In genomic region chr18:65439184-65439583, GRCh38 we compare ENCODE assay signal across 15 cellular contexts.
DNase-seq lines count a peak whose midpoint lies in the region; ATAC-seq and TF ChIP-seq lines count a peak whose summit lies in the region.
"Had no signal": no experiment of that assay in that cellular context is flagged by ENCODE, and none has a peak within 500 bp of the region (broad histone marks: within the 10 kb centered on the region; RNA-seq: fewer than 3 reads in every experiment).

No MANE protein-coding gene starts in this region.

- H3K56ac ChIP-seq in mesendoderm (ENCODE audit: low read length) = no peak overlapping the region

- no peaks in the 10 kb centered on the region for H3K9me2 ChIP-seq in MM.1S (replicated peaks; ENCODE audit: insufficient read depth, low read length)

- no peak overlapping the region for H3K9ac ChIP-seq in MM.1S (ENCODE audit: low read length)
- H3K9ac ChIP-seq in mesendoderm (ENCODE audit: low read length) = no peak overlapping the region
- H3K9ac ChIP-seq: GM23248 had no signal

- no peaks in the 10 kb centered on the region for H3F3A ChIP-seq in MM.1S (ENCODE audit: insufficient read depth, low read length)

- TF ChIP-seq POLR2A in adrenal gland (IDR thresholded peaks at IDR 0.05) = no peak

- H3K27me3 ChIP-seq in MM.1S (replicated peaks; ENCODE audit: insufficient read depth, low read length) (no peaks in the 10 kb centered on the region), adrenal gland (no peaks in the 10 kb centered on the region), mesendoderm (ENCODE audit: insufficient read depth, low read length, poor library complexity) (no peaks in the 10 kb centered on the region)
- H3K27me3 ChIP-seq: ovary had no signal

- no peak overlapping the region for H3K4me3 ChIP-seq in MM.1S (ENCODE audit: low read length)
- H3K4me3 ChIP-seq in adrenal gland = no peak overlapping the region
- no peak overlapping the region for H3K4me3 ChIP-seq in mesendoderm (ENCODE audit: low read length)
- H3K4me3 ChIP-seq: GM23248, ovary had no signal

- H4K20me1 ChIP-seq in MM.1S (ENCODE audit: insufficient read depth, low read length) = no peaks in the 10 kb centered on the region

- H2AK5ac ChIP-seq in mesendoderm (ENCODE audit: low read length) = no peak overlapping the region

- no peaks in the 10 kb centered on the region for H3K79me1 ChIP-seq in mesendoderm (ENCODE audit: low read length)

- no peak overlapping the region for H4K5ac ChIP-seq in mesendoderm (ENCODE audit: low read length)

- H3K36me3 ChIP-seq in MM.1S (replicated peaks; ENCODE audit: insufficient read depth, low read length) (no peaks in the 10 kb centered on the region), adrenal gland (replicated peaks in 1 of 2) (no peaks in the 10 kb centered on the region), mesendoderm (ENCODE audit: control insufficient read depth, insufficient read depth, low read length) (no peaks in the 10 kb centered on the region)
- H3K36me3 ChIP-seq: ovary had no signal

- H3K23ac ChIP-seq in mesendoderm (ENCODE audit: low read length) = no peak overlapping the region

- intact Hi-C loops in adrenal gland (cut with DNase I) = no loop called here
- intact Hi-C loops in sciatic nerve (cut with DNase I) = no loop called here

- no peaks in the 10 kb centered on the region for H3K27me3 Mint-ChIP-seq in T-helper 2 cell treated with Interferon-gamma antibody and Interleukin-4, amounts not matched to agents 5 μg/mL and 100 μg/mL, for 36 hours (ENCODE audit: low read depth)
- H3K27me3 Mint-ChIP-seq: CD4-positive, alpha-beta T cell had no signal

- peaks cover 35% of the 10 kb centered on the region for H3K9me3 Mint-ChIP-seq in T-helper 2 cell treated with Interferon-gamma antibody and Interleukin-4, amounts not matched to agents 5 μg/mL and 100 μg/mL, for 36 hours

- no peaks in the 10 kb centered on the region for H3K4me1 Mint-ChIP-seq in T-helper 2 cell treated with Interferon-gamma antibody and Interleukin-4, amounts not matched to agents 5 μg/mL and 100 μg/mL, for 36 hours (ENCODE audit: low read depth)

- no peak overlapping the region for H2BK120ac ChIP-seq in mesendoderm (ENCODE audit: low read depth, low read length)

- H3K4me1 ChIP-seq in MM.1S (ENCODE audit: low read length) (no peaks in the 10 kb centered on the region), adrenal gland (replicated peaks in 1 of 2) (no peaks in the 10 kb centered on the region), mesendoderm (ENCODE audit: control insufficient read depth, low read depth, low read length) (no peaks in the 10 kb centered on the region)

- WGBS in adrenal gland, 4 donors = 50 to 56% (median 50%) methylated on average over 3 of the region's 3 CpGs
- WGBS in mesendoderm (ENCODE audit: extremely low coverage, insufficient coverage, low lambda C conversion rate) = 100% methylated on average over 1 of the region's 3 CpGs

- H3K79me2 ChIP-seq in MM.1S (ENCODE audit: low read length) (no peaks in the 10 kb centered on the region), mesendoderm (ENCODE audit: control insufficient read depth, insufficient read depth, low read length) (no peaks in the 10 kb centered on the region)

- peak; percentile 31 for TF ChIP-seq CTCF in MM.1S (IDR thresholded peaks at IDR 0.05; ENCODE audit: low read length)
- peak; percentile 12 to 43 (median 22) for TF ChIP-seq CTCF in adrenal gland (IDR thresholded peaks at IDR 0.05)

- ATAC-seq in sciatic nerve = no peak

- H2AFZ ChIP-seq in MM.1S (ENCODE audit: low read length) = no peak overlapping the region
- H2AFZ ChIP-seq: GM23248 had no signal

- no peak overlapping the region for H3K18ac ChIP-seq in mesendoderm (ENCODE audit: low read length)

- no peak overlapping the region for H2BK15ac ChIP-seq in mesendoderm (replicated peaks; ENCODE audit: low read depth)

- H3K4me2 ChIP-seq in MM.1S (ENCODE audit: low read depth, low read length) (no peak overlapping the region), mesendoderm (ENCODE audit: low read length) (no peak overlapping the region)

- DNase-seq in DMS53 treated with DMSO at 0.1 percent for 48 hours (lab: John Stamatoyannopoulos, UW; ENCODE audit: unreplicated experiment) (peak; percentile 75), MM.1S (no peak), adrenal gland (no peak), mesendoderm (peak; percentile 17), epidermal melanocyte (ENCODE audit: insufficient read length, low spot score) (no peak), sciatic nerve (ENCODE audit: low spot score) (no peak)
- no peak for DNase-seq in activated CD8-positive, alpha-beta memory T cell treated with anti-CD3 and anti-CD28 coated beads, Interleukin-2, amount 50 U/mL, for 48 hours
- no peak for DNase-seq in T-helper 2 cell treated with Interferon-gamma antibody and Interleukin-4, amounts not matched to agents 5 μg/mL and 100 μg/mL, for 36 hours (ENCODE audit: low spot score)
- DNase-seq: CD4-positive, alpha-beta T cell; dermis blood vessel endothelial cell; GM23248; midbrain; MV-4-11; ovary; T-helper 2 cell had no signal

- no peak overlapping the region for H3K4me3 Mint-ChIP-seq in T-helper 2 cell treated with Interferon-gamma antibody and Interleukin-4, amounts not matched to agents 5 μg/mL and 100 μg/mL, for 36 hours
- H3K4me3 Mint-ChIP-seq: CD4-positive, alpha-beta T cell had no signal

- no peaks in the 10 kb centered on the region for H3K36me3 Mint-ChIP-seq in T-helper 2 cell treated with Interferon-gamma antibody and Interleukin-4, amounts not matched to agents 5 μg/mL and 100 μg/mL, for 36 hours (ENCODE audit: low read depth)

- no peak overlapping the region for H2BK5ac ChIP-seq in mesendoderm (ENCODE audit: low read length)

- H3K4ac ChIP-seq in mesendoderm (ENCODE audit: low read depth, low read length) = no peak overlapping the region

- H3K27ac Mint-ChIP-seq in T-helper 2 cell treated with Interferon-gamma antibody and Interleukin-4, amounts not matched to agents 5 μg/mL and 100 μg/mL, for 36 hours = no peak overlapping the region
- H3K27ac Mint-ChIP-seq: CD4-positive, alpha-beta T cell had no signal

- H3K27ac ChIP-seq in MM.1S (ENCODE audit: low read length) = no peak overlapping the region
- H3K27ac ChIP-seq in adrenal gland = no peak overlapping the region
- no peak overlapping the region for H3K27ac ChIP-seq in mesendoderm (ENCODE audit: low read depth, low read length)
- H3K27ac ChIP-seq: GM23248, ovary had no signal

- H3K9me3 ChIP-seq in MM.1S (replicated peaks; ENCODE audit: insufficient read depth, low read length) (no peaks in the 10 kb centered on the region), adrenal gland (replicated peaks in 1 of 3) (no peaks in the 10 kb centered on the region)
- H3K9me3 ChIP-seq: ovary had no signal

- no peak overlapping the region for H4K8ac ChIP-seq in mesendoderm (ENCODE audit: low read depth, low read length)

Comparison
In these comparisons a context has a peak if more than half of its experiments do, and no peak if none do; other contexts are left out.
1. DNase-seq: peak in DMS53 treated with DMSO at 0.1 percent for 48 hours (single experiment) and mesendoderm (single experiment); none in MM.1S (single experiment), adrenal gland (0 of 7), activated CD8-positive, alpha-beta memory T cell treated with anti-CD3 and anti-CD28 coated beads, Interleukin-2, amount 50 U/mL, for 48 hours (single experiment), epidermal melanocyte (single experiment), T-helper 2 cell treated with Interferon-gamma antibody and Interleukin-4, amounts not matched to agents 5 μg/mL and 100 μg/mL, for 36 hours (single experiment) and sciatic nerve (single experiment).